In the genomic region with DNA sequence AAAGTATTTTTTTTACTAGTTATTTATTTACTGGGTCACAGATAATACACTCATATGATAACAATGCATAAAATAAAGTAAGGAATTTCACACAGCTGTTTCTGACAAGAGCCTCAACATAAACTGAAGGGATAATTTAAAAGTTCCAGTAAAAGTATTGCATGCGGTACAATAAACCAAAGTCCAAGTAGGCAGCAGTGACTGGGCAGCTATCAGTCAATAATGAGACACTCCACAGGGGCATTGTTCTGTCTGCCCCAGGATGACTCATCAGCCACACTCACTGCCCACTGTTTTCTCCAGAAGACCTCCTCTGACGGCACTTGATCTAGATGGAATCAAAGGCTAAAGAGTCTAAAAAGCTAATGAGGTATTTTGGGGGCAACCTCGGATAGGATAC, we compare ENCODE assay signal across 9 cellular contexts.
DNase-seq lines count a peak whose midpoint lies in the region; TF ChIP-seq lines count a peak whose summit lies in the region.
"Had no signal": no experiment of that assay in that cellular context is flagged by ENCODE, and none has a peak within 500 bp of the region (broad histone marks: within the 10 kb centered on the region; RNA-seq: fewer than 3 reads in every experiment).

No MANE protein-coding gene starts in this region.

- H3K4me3 ChIP-seq in endocrine pancreas (ENCODE audit: control insufficient read depth, insufficient read depth, low read length) (peak overlapping the region; percentile 34), neutrophil (ENCODE audit: low read depth in 1 of 2, low read length in 1 of 2) (no peak overlapping the region), esophagus squamous epithelium (no peak overlapping the region)

- H3K27ac ChIP-seq in neutrophil (peak overlapping the region; percentile 82), esophagus squamous epithelium (no peak overlapping the region)

- WGBS in esophagus squamous epithelium, 2 donors = 84% methylated on average over 2 to 3 of the region's 3 CpGs

- H3K9me3 ChIP-seq in endocrine pancreas (ENCODE audit: control insufficient read depth, low read length) (no peaks in the 10 kb centered on the region), neutrophil (no peaks in the 10 kb centered on the region), esophagus squamous epithelium (no peaks in the 10 kb centered on the region)

- TF ChIP-seq POLR2A in esophagus squamous epithelium (IDR thresholded peaks at IDR 0.05) = no peak

- no peak overlapping the region for H3K9ac ChIP-seq in endocrine pancreas (ENCODE audit: control insufficient read depth, insufficient read depth, low read length)

- intact Hi-C loops in esophagus squamous epithelium (cut with DNase I) = no loop called here

- DNase-seq in ELR (ENCODE audit: low read depth) (peak; percentile 79), NCI-H510A treated with DMSO at 0.1 percent for 48 hours (lab: John Stamatoyannopoulos, UW) (peak; percentile 51), OCI-M2 (lab: John Stamatoyannopoulos, UW; ENCODE audit: unreplicated experiment) (no peak), COR-L47 (lab: John Stamatoyannopoulos, UW) (no peak), esophagus squamous epithelium (lab: John Stamatoyannopoulos, UW) (no peak)
- no peak for DNase-seq in stimulated activated CD4-positive, alpha-beta T cell treated with anti-CD3 and anti-CD28 coated beads, Interleukin-4, amount 100 ng/mL, for 4 hours
- DNase-seq: RPMI8226 had no signal

- TF ChIP-seq CTCF in neutrophil (IDR thresholded peaks at IDR 0.05) (no peak), esophagus squamous epithelium (IDR thresholded peaks at IDR 0.05) (no peak)

- no peaks in the 10 kb centered on the region for H3K36me3 ChIP-seq in endocrine pancreas (ENCODE audit: control insufficient read depth, insufficient read depth, low read length)
- no peaks in the 10 kb centered on the region for H3K36me3 ChIP-seq in neutrophil
- no peaks in the 10 kb centered on the region for H3K36me3 ChIP-seq in esophagus squamous epithelium

- H3K4me1 ChIP-seq in endocrine pancreas (ENCODE audit: control insufficient read depth, insufficient read depth, low read length) (no peaks in the 10 kb centered on the region), neutrophil (ENCODE audit: control insufficient read depth in 1 of 2, insufficient read depth in 1 of 2, low read depth in 1 of 2, low read length in 1 of 2) (peaks cover 55 to 62% of the 10 kb centered on the region in 2 experiments), esophagus squamous epithelium (peaks cover 0 to 10% (median 0%) of the 10 kb centered on the region in 3 donors)

- H3K27me3 ChIP-seq in endocrine pancreas (ENCODE audit: control insufficient read depth, insufficient read depth, low read length) (no peaks in the 10 kb centered on the region), neutrophil (no peaks in the 10 kb centered on the region), esophagus squamous epithelium (no peaks in the 10 kb centered on the region)

Comparison
In these comparisons a context has a peak if more than half of its experiments do, and no peak if none do; other contexts are left out.
1. DNase-seq: peak in ELR (single experiment) and NCI-H510A treated with DMSO at 0.1 percent for 48 hours (single experiment); none in OCI-M2 (single experiment), COR-L47 (single experiment), esophagus squamous epithelium (single experiment) and stimulated activated CD4-positive, alpha-beta T cell treated with anti-CD3 and anti-CD28 coated beads, Interleukin-4, amount 100 ng/mL, for 4 hours (0 of 2).